Comparison of ENCODE assay signal across 8 cellular contexts in genomic region chr5:137734962-137735530, GRCh38. TPM values are rescaled to one million over a fixed set of nuclear protein-coding genes. Genes with fewer than 3 reads are reported as not detected.
DNase-seq lines count a peak whose midpoint lies in the region; ATAC-seq lines count a peak whose summit lies in the region.

No MANE protein-coding gene starts in this region.

- peak; percentile 27 for ATAC-seq in HG02840 (IDR thresholded peaks at IDR 0.05; ENCODE audit: low FRiP score, unreplicated experiment)
- ATAC-seq in HG03457 (IDR thresholded peaks at IDR 0.05; ENCODE audit: unreplicated experiment) = no peak
- ATAC-seq in GM18519 (IDR thresholded peaks at IDR 0.05; ENCODE audit: low FRiP score, unreplicated experiment) = no peak

- DNase-seq in NCI-H2227 (lab: John Stamatoyannopoulos, UW; ENCODE audit: unreplicated experiment) (peak; percentile 27), NCI-H2227 treated with DMSO at 0.1 percent for 48 hours (lab: John Stamatoyannopoulos, UW) (no peak), germinal center (ENCODE audit: low spot score) (peak; percentile 36), neuronal stem cell (ENCODE audit: low spot score) (no peak)
- peak; percentile 33 for DNase-seq in activated CD4-positive, alpha-beta T cell treated with anti-CD3 and anti-CD28 coated beads, Interleukin-2, amount 10 ng/mL, durations not matched to agents 7 days and 5 days

- no peak overlapping the region for H3K4ac ChIP-seq in neuronal stem cell (ENCODE audit: low read length)

- peak overlapping the region; percentile 49 for H2BK120ac ChIP-seq in neuronal stem cell (ENCODE audit: low read depth, low read length)

- H3K27ac Mint-ChIP-seq in activated CD4-positive, alpha-beta T cell treated with anti-CD3 and anti-CD28 coated beads, Interleukin-2, amount 10 ng/mL, durations not matched to agents 7 days and 5 days = no peak overlapping the region

- H3K36me3 ChIP-seq in neuronal stem cell (replicated peaks in 1 of 2; ENCODE audit: control insufficient read depth in 2 of 2, insufficient read depth in 2 of 2, low read length in 2 of 2) = no peaks in the 10 kb centered on the region

- H4K91ac ChIP-seq in neuronal stem cell (ENCODE audit: low read depth, low read length, poor library complexity) = peak overlapping the region; percentile 47

- H2AK5ac ChIP-seq in neuronal stem cell (ENCODE audit: low read depth, low read length) = no peak overlapping the region

- peak overlapping the region; percentile 76 for H3K18ac ChIP-seq in neuronal stem cell (ENCODE audit: low read length)

- no peak overlapping the region for H4K8ac ChIP-seq in neuronal stem cell (ENCODE audit: low read depth, low read length)

- H3K4me2 ChIP-seq in neuronal stem cell (ENCODE audit: insufficient read depth, low read length, poor library complexity, severe bottlenecking) = peak overlapping the region; percentile 72

- peak overlapping the region; percentile 71 for H3K9ac ChIP-seq in neuronal stem cell (ENCODE audit: low read depth, low read length, poor library complexity)

- peaks cover 40% of the 10 kb centered on the region for H3K4me1 Mint-ChIP-seq in activated CD4-positive, alpha-beta T cell treated with anti-CD3 and anti-CD28 coated beads, Interleukin-2, amount 10 ng/mL, durations not matched to agents 7 days and 5 days

- peaks cover 9 to 11% of the 10 kb centered on the region in 2 donors for H3K4me1 ChIP-seq in neuronal stem cell (ENCODE audit: control insufficient read depth in 2 of 2, insufficient read depth in 1 of 2, low read depth in 1 of 2, low read length in 2 of 2)

- no CpG with 5 or more reads among the region's 14 CpGs for WGBS in neuronal stem cell (ENCODE audit: extremely low coverage in 2 of 2, insufficient read length in 2 of 2, insufficient replicate concordance in 1 of 2), 2 donors

- H3K27ac ChIP-seq in neuronal stem cell (replicated peaks; ENCODE audit: low read length) = peak overlapping the region; percentile 80

- no peaks in the 10 kb centered on the region for H3K27me3 Mint-ChIP-seq in activated CD4-positive, alpha-beta T cell treated with anti-CD3 and anti-CD28 coated beads, Interleukin-2, amount 10 ng/mL, durations not matched to agents 7 days and 5 days

- peaks cover 7% of the 10 kb centered on the region for H3K9me3 Mint-ChIP-seq in activated CD4-positive, alpha-beta T cell treated with anti-CD3 and anti-CD28 coated beads, Interleukin-2, amount 10 ng/mL, durations not matched to agents 7 days and 5 days

- peak overlapping the region; percentile 89 for H2AFZ ChIP-seq in neuronal stem cell (ENCODE audit: low read length)

- peaks cover 0 to 6% (median 0%) of the 10 kb centered on the region in 3 experiments for H3K27me3 ChIP-seq in neuronal stem cell (ENCODE audit: control insufficient read depth in 3 of 3, insufficient read depth in 3 of 3, low read depth in 1 of 3, low read length in 3 of 3)

- no peak overlapping the region for H3K4me3 Mint-ChIP-seq in activated CD4-positive, alpha-beta T cell treated with anti-CD3 and anti-CD28 coated beads, Interleukin-2, amount 10 ng/mL, durations not matched to agents 7 days and 5 days

- POLR2A ChIA-PET in activated CD4-positive, alpha-beta T cell treated with anti-CD3 and anti-CD28 coated beads, Interleukin-2, amount 10 ng/mL, durations not matched to agents 7 days and 5 days (lab: Charles Lee) = interaction anchor here (1.0 kb wide), 1 partner anchor 18 kb away, joined by 4 read pairs; no protein-coding TSS in a partner anchor

- no peak overlapping the region for H2BK12ac ChIP-seq in neuronal stem cell (ENCODE audit: low read length)

- peak overlapping the region; percentile 44 for H2BK5ac ChIP-seq in neuronal stem cell (ENCODE audit: low read length)

- H3K79me1 ChIP-seq in neuronal stem cell (ENCODE audit: low read depth, low read length) = no peaks in the 10 kb centered on the region

- H3K4me3 ChIP-seq in neuronal stem cell (ENCODE audit: low read length in 2 of 2) = peak overlapping the region; percentile 57 to 80

- H3K14ac ChIP-seq in neuronal stem cell (ENCODE audit: low read length) = peak overlapping the region; percentile 5

- H3K36me3 Mint-ChIP-seq in activated CD4-positive, alpha-beta T cell treated with anti-CD3 and anti-CD28 coated beads, Interleukin-2, amount 10 ng/mL, durations not matched to agents 7 days and 5 days (ENCODE audit: low read depth) = peaks cover 35% of the 10 kb centered on the region

- no peak overlapping the region for H2BK15ac ChIP-seq in neuronal stem cell (ENCODE audit: low read length)

- CTCF ChIA-PET in activated CD4-positive, alpha-beta T cell treated with anti-CD3 and anti-CD28 coated beads, Interleukin-2, amount 10 ng/mL, durations not matched to agents 7 days and 5 days (lab: Charles Lee) = interaction anchor here (0.6 to 2.2 kb wide), 5 partner anchors 8 to 75 kb away, joined by 3 to 7 read pairs (median 4); partner anchors contain the start of gene HNRNPA0

- no peak overlapping the region for H3K23ac ChIP-seq in neuronal stem cell (ENCODE audit: low read depth, low read length, poor library complexity)

- H3K9me3 ChIP-seq in neuronal stem cell (replicated peaks in 1 of 2; ENCODE audit: control insufficient read depth in 2 of 2, insufficient read depth in 1 of 2, low read depth in 1 of 2, low read length in 2 of 2) = no peaks in the 10 kb centered on the region

RNA-seq across cellular contexts. Expression of gene KLHL3, which starts 0.8 kb away (rescaled TPM):
- 10 to 100 TPM; 24.1 to 27.1 TPM for total RNA-seq in activated CD4-positive, alpha-beta T cell treated with anti-CD3 and anti-CD28 coated beads, Interleukin-2, amount 10 ng/mL, durations not matched to agents 7 days and 5 days
- 6.4 TPM for polyA plus RNA-seq in neuronal stem cell (2013, experiment 1 of 2)
- 6.8 TPM for polyA plus RNA-seq in neuronal stem cell (2013, experiment 2 of 2)

RNA-seq across cellular contexts. Expression of gene HNRNPA0, which starts 19.1 kb away (rescaled TPM):
- 10 to 100 TPM; 26.0 to 31.8 TPM for total RNA-seq in activated CD4-positive, alpha-beta T cell treated with anti-CD3 and anti-CD28 coated beads, Interleukin-2, amount 10 ng/mL, durations not matched to agents 7 days and 5 days
- 74.7 TPM for polyA plus RNA-seq in neuronal stem cell (2013, experiment 1 of 2)
- 76.6 TPM for polyA plus RNA-seq in neuronal stem cell (2013, experiment 2 of 2)

Comparison
In these comparisons a context has a peak if more than half of its experiments do, and no peak if none do; other contexts are left out.
1. DNase-seq: peak in NCI-H2227 (single experiment), activated CD4-positive, alpha-beta T cell treated with anti-CD3 and anti-CD28 coated beads, Interleukin-2, amount 10 ng/mL, durations not matched to agents 7 days and 5 days (single experiment) and germinal center (single experiment); none in NCI-H2227 treated with DMSO at 0.1 percent for 48 hours (single experiment) and neuronal stem cell (single experiment).